Comparison of ENCODE assay signal across 10 cellular contexts in genomic region chr9:33233659-33234335, GRCh38. TPM values are rescaled to one million over a fixed set of nuclear protein-coding genes. Genes with fewer than 3 reads are reported as not detected.
A peak's percentile ranks its signal among the peaks of the same experiment; 100 is the strongest.
DNase-seq lines count a peak whose midpoint lies in the region; ATAC-seq and TF ChIP-seq lines count a peak whose summit lies in the region.
"Had no signal": no experiment of that assay in that cellular context is flagged by ENCODE, and none has a peak within 500 bp of the region (broad histone marks: within the 10 kb centered on the region; RNA-seq: fewer than 3 reads in every experiment).

No MANE protein-coding gene starts in this region.

- peak in 1 of 2 donors; percentile 75 for TF ChIP-seq POLR2A in Peyer's patch (IDR thresholded peaks at IDR 0.05)

- no peak overlapping the region for H3K4me3 Mint-ChIP-seq in activated naive CD8-positive, alpha-beta T cell treated with anti-CD3 and anti-CD28 coated beads, Interleukin-2, amount 50 U/mL, for 24 hours
- no peak overlapping the region for H3K4me3 Mint-ChIP-seq in activated naive CD8-positive, alpha-beta T cell treated with anti-CD3 and anti-CD28 coated beads for 36 hours

- H3K9me3 Mint-ChIP-seq in activated naive CD8-positive, alpha-beta T cell treated with anti-CD3 and anti-CD28 coated beads, Interleukin-2, amount 50 U/mL, for 24 hours, result no peaks in the 10 kb centered on the region
- no peaks in the 10 kb centered on the region for H3K9me3 Mint-ChIP-seq in activated naive CD8-positive, alpha-beta T cell treated with anti-CD3 and anti-CD28 coated beads for 36 hours

- H3K4me1 ChIP-seq in Peyer's patch, result peaks cover 0 to 12% (median 3%) of the 10 kb centered on the region in 4 donors
- no peaks in the 10 kb centered on the region for H3K4me1 ChIP-seq in urinary bladder (ENCODE audit: insufficient read depth)

- no peaks in the 10 kb centered on the region for H3K9me3 ChIP-seq in Peyer's patch
- H3K9me3 ChIP-seq: thoracic aorta had no signal

- H3K36me3 ChIP-seq in Peyer's patch, result no peaks in the 10 kb centered on the region
- no peaks in the 10 kb centered on the region for H3K36me3 ChIP-seq in urinary bladder (ENCODE audit: insufficient read depth)
- H3K36me3 ChIP-seq: thoracic aorta had no signal

- H3K27ac ChIP-seq in Peyer's patch (peak overlapping the region in 3 of 4 donors; percentile 62 to 94 (median 70)), urinary bladder (ENCODE audit: low read depth) (peak overlapping the region; percentile 73)
- H3K27ac ChIP-seq: thoracic aorta had no signal

- no peak overlapping the region for H3K27ac Mint-ChIP-seq in activated naive CD8-positive, alpha-beta T cell treated with anti-CD3 and anti-CD28 coated beads, Interleukin-2, amount 50 U/mL, for 24 hours
- H3K27ac Mint-ChIP-seq in activated naive CD8-positive, alpha-beta T cell treated with anti-CD3 and anti-CD28 coated beads for 36 hours, result no peak overlapping the region

- DNase-seq in activated naive CD8-positive, alpha-beta T cell treated with anti-CD3 and anti-CD28 coated beads, Interleukin-2, amount 50 U/mL, for 24 hours, result no peak
- no peak for DNase-seq in activated naive CD8-positive, alpha-beta T cell treated with anti-CD3 and anti-CD28 coated beads for 36 hours
- DNase-seq in Peyer's patch (peak in 2 of 3 donors; percentile 91 to 94), fibroblast of the aortic adventitia (ENCODE audit: low read depth) (peak; percentile 96), inferior parietal cortex (ENCODE audit: extremely low spot score) (no peak), superior temporal gyrus (ENCODE audit: extremely low spot score) (no peak)

- H3K27me3 ChIP-seq in Peyer's patch, result no peaks in the 10 kb centered on the region

- H3K4me1 Mint-ChIP-seq in activated naive CD8-positive, alpha-beta T cell treated with anti-CD3 and anti-CD28 coated beads, Interleukin-2, amount 50 U/mL, for 24 hours, result no peaks in the 10 kb centered on the region
- H3K4me1 Mint-ChIP-seq in activated naive CD8-positive, alpha-beta T cell treated with anti-CD3 and anti-CD28 coated beads for 36 hours, result no peaks in the 10 kb centered on the region

- peaks cover 6% of the 10 kb centered on the region for H3K27me3 Mint-ChIP-seq in activated naive CD8-positive, alpha-beta T cell treated with anti-CD3 and anti-CD28 coated beads, Interleukin-2, amount 50 U/mL, for 24 hours
- no peaks in the 10 kb centered on the region for H3K27me3 Mint-ChIP-seq in activated naive CD8-positive, alpha-beta T cell treated with anti-CD3 and anti-CD28 coated beads for 36 hours

- peak; percentile 14 for ATAC-seq in activated naive CD8-positive, alpha-beta T cell treated with anti-CD3 and anti-CD28 coated beads, Interleukin-2, amount 50 U/mL, for 24 hours
- no peak for ATAC-seq in GM21786 (IDR thresholded peaks at IDR 0.05; ENCODE audit: unreplicated experiment)

- WGBS in urinary bladder, result 31% methylated on average over 1 of the region's 1 CpG

- no peaks in the 10 kb centered on the region for H3K36me3 Mint-ChIP-seq in activated naive CD8-positive, alpha-beta T cell treated with anti-CD3 and anti-CD28 coated beads, Interleukin-2, amount 50 U/mL, for 24 hours (ENCODE audit: low read depth)
- H3K36me3 Mint-ChIP-seq in activated naive CD8-positive, alpha-beta T cell treated with anti-CD3 and anti-CD28 coated beads for 36 hours, result no peaks in the 10 kb centered on the region

- no peak overlapping the region for H3K4me3 ChIP-seq in Peyer's patch
- no peak overlapping the region for H3K4me3 ChIP-seq in fibroblast of the aortic adventitia (ENCODE audit: low read depth, low read length)
- no peak overlapping the region for H3K4me3 ChIP-seq in urinary bladder (ENCODE audit: low read depth, low read length)
- H3K4me3 ChIP-seq: thoracic aorta had no signal

- no peak for TF ChIP-seq CTCF in Peyer's patch (IDR thresholded peaks at IDR 0.05)
- TF ChIP-seq CTCF in fibroblast of the aortic adventitia (IDR thresholded peaks at IDR 0.05; ENCODE audit: insufficient read depth, low read length), result no peak

RNA-seq across cellular contexts. Expression of gene SPINK4, which starts 6.2 kb away (rescaled TPM):
- total RNA-seq in activated naive CD8-positive, alpha-beta T cell treated with anti-CD3 and anti-CD28 coated beads for 36 hours, result not detected
- total RNA-seq in Peyer's patch, result 100 to 1,000 TPM; 106 to 639 (median 276) TPM
- total RNA-seq in fibroblast of the aortic adventitia (ENCODE audit: low replicate concordance), result not detected in 2 replicates
- total RNA-seq in urinary bladder, result not detected
- polyA plus RNA-seq in urinary bladder, result 2.6 TPM
- total RNA-seq: lung microvascular endothelial cell, thoracic aorta had no signal

RNA-seq across cellular contexts. Expression of gene BAG1, which starts 30.7 kb away (rescaled TPM):
- 10 to 100 TPM; 87.2 to 90.9 TPM for total RNA-seq in activated naive CD8-positive, alpha-beta T cell treated with anti-CD3 and anti-CD28 coated beads for 36 hours
- total RNA-seq in Peyer's patch (10 to 100 TPM; 36.2 to 61.1 (median 56.4) TPM), fibroblast of the aortic adventitia (ENCODE audit: low replicate concordance) (54.1 and 180 TPM in 2 replicates), urinary bladder (46.8 TPM)
- polyA plus RNA-seq in urinary bladder, result 142 TPM

RNA-seq across cellular contexts. Expression of gene CHMP5, which starts 31.1 kb away (rescaled TPM):
- 10 to 100 TPM; 73.9 to 75.4 TPM for total RNA-seq in activated naive CD8-positive, alpha-beta T cell treated with anti-CD3 and anti-CD28 coated beads for 36 hours
- total RNA-seq in Peyer's patch (10 to 100 TPM; 42.9 to 78.8 (median 60.8) TPM), fibroblast of the aortic adventitia (ENCODE audit: low replicate concordance) (79.0 and 87.4 TPM in 2 replicates), urinary bladder (76.9 TPM)
- polyA plus RNA-seq in urinary bladder, result 79.6 TPM

RNA-seq across cellular contexts. Expression of gene NFX1, which starts 56.5 kb away (rescaled TPM):
- 10 to 100 TPM; 38.9 to 40.8 TPM for total RNA-seq in activated naive CD8-positive, alpha-beta T cell treated with anti-CD3 and anti-CD28 coated beads for 36 hours
- total RNA-seq in Peyer's patch (100 to 1,000 TPM in 1 of 4 donors, 10 to 100 TPM in 3; 35.2 to 101 (median 59.6) TPM), fibroblast of the aortic adventitia (ENCODE audit: low replicate concordance) (27.5 and 37.2 TPM in 2 replicates), urinary bladder (24.1 TPM)
- polyA plus RNA-seq in urinary bladder, result 21.9 TPM

Comparison
In these comparisons a context has a peak if more than half of its experiments do, and no peak if none do; other contexts are left out.
1. DNase-seq: peak in Peyer's patch (2 of 3) and fibroblast of the aortic adventitia (single experiment); none in activated naive CD8-positive, alpha-beta T cell treated with anti-CD3 and anti-CD28 coated beads, Interleukin-2, amount 50 U/mL, for 24 hours (single experiment), activated naive CD8-positive, alpha-beta T cell treated with anti-CD3 and anti-CD28 coated beads for 36 hours (single experiment), inferior parietal cortex (single experiment) and superior temporal gyrus (single experiment).
2. RNA of gene SPINK4, which starts 6.2 kb away (total RNA-seq): 106 to 639 TPM in Peyer's patch; not detected in activated naive CD8-positive, alpha-beta T cell treated with anti-CD3 and anti-CD28 coated beads for 36 hours, not detected in fibroblast of the aortic adventitia and not detected in urinary bladder (single experiment); every median in the first group is over 100 times any median in the second.